ENCODE assay signal across 8 cellular contexts in the genomic region with DNA sequence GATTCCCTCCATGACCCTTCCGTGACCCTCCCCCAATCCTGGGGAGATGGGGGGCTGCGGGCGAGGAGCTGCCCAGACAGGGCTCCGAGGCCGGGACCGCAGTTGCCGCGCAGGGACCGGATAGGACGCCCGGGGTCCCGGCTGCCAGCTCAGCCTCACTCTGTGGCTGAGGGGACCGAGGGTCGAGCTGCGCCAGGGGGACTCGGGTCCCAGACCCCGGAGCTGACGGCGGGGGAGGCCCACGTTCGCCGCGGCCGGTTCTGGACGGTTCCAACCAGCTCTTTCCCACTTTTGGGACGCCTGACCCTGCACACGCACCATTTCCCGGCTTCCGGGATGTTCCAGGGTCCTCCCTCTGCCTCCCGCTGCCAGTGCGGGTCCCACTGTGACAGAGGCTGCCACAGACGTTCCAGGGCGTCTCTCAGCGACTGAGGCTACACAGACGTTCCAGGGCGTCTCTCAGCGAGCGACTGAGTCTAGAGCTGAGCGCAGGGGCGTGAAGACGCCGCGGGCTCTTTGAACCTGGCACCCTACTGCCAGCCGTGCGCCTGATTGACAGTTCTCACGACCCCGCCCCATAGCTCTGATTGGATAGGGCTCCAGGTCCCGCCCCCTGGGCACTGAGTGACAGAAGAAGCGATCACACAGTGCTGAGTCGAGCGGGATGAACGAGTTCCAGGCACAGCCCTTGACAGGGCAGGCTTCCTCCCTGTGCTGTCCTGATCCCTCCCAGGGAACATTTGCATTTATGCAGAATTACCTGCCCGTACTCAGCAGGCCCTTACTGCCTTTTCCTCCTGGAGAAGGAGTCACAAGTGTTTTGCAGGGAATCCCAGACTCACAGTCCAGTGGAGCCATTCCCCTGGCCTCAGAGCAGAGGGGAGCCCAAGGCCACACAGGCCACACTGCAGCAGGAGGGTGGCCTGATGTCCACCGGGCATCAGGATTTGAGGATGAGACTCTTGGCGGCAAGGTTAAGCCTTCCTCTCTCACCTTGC. TPM values are rescaled to one million over a fixed set of nuclear protein-coding genes. Genes with fewer than 3 reads are reported as not detected.
DNase-seq lines count a peak whose midpoint lies in the region; ATAC-seq and TF ChIP-seq lines count a peak whose summit lies in the region.

A gene (minus strand): TSS at position 472 of the 998 bp plus-strand sequence. CDS start 151 bp downstream, at position 321.

- H3K36me3 ChIP-seq in DND-41 (ENCODE audit: insufficient read depth, low read length) (no peaks in the 10 kb centered on the region; the same call in 1 of the 2 replicates), neutrophil (no peaks in the 10 kb centered on the region), subcutaneous abdominal adipose tissue (ENCODE audit: control insufficient read depth in 5 of 5, insufficient read depth in 5 of 5, low read length in 5 of 5) (no peaks in the 10 kb centered on the region)

- H3K9me3 ChIP-seq in DND-41 (ENCODE audit: insufficient read depth, low read length, severe bottlenecking) (no peaks in the 10 kb centered on the region), neutrophil (no peaks in the 10 kb centered on the region), subcutaneous abdominal adipose tissue (ENCODE audit: control insufficient read depth in 5 of 5, low read length in 5 of 5) (no peaks in the 10 kb centered on the region)

- DNase-seq in DND-41 = peak; percentile 100
- DNase-seq in KG1 (lab: John Stamatoyannopoulos, UW) = peak; percentile 89
- peak; percentile 80 for DNase-seq in SK-MEL-5 (ENCODE audit: low read depth, low spot score)
- peak; percentile 99 for DNase-seq in activated naive CD4-positive, alpha-beta T cell treated with anti-CD3 and anti-CD28 coated beads, Interleukin-2, amount 50 U/mL, for 16 hours
- peak; percentile 97 for DNase-seq in germinal center (ENCODE audit: low spot score)

- peaks cover 29% of the 10 kb centered on the region for H3K4me1 ChIP-seq in DND-41 (ENCODE audit: insufficient read depth, low read length)
- H3K4me1 ChIP-seq in neutrophil (ENCODE audit: control insufficient read depth in 1 of 2, insufficient read depth in 1 of 2, low read depth in 1 of 2, low read length in 1 of 2) = peaks cover 13 to 14% of the 10 kb centered on the region in 2 experiments
- peaks cover 5 to 26% (median 23%) of the 10 kb centered on the region in 5 donors for H3K4me1 ChIP-seq in subcutaneous abdominal adipose tissue (ENCODE audit: control insufficient read depth in 5 of 5, insufficient read depth in 5 of 5, low read length in 5 of 5)

- H3K27ac ChIP-seq in DND-41 (ENCODE audit: low read length) (peak within 1 kb of the TSS; percentile 85), neutrophil (peak within 1 kb of the TSS; percentile 11), subcutaneous abdominal adipose tissue (ENCODE audit: low read depth, low read length) (peak within 1 kb of the TSS; percentile 87)

- H3K79me2 ChIP-seq in DND-41 (ENCODE audit: insufficient read depth, low read length) = 0 out of 2 replicates have a peak, but pooled peaks cover 3% of the 10 kb centered on the region

- H3K9ac ChIP-seq in DND-41 (ENCODE audit: low read depth, low read length) (peak within 1 kb of the TSS; percentile 86), subcutaneous abdominal adipose tissue (ENCODE audit: low read length in 5 of 5) (peak within 1 kb of the TSS; percentile 82 to 94 (median 91))

- ATAC-seq in DND-41 (ENCODE audit: insufficient read depth, low read depth) (peak; percentile 97), GM21723 (IDR thresholded peaks at IDR 0.05; ENCODE audit: unreplicated experiment) (peak; percentile 82)

- in situ Hi-C loops in SK-MEL-5 (cut with HindIII; ENCODE audit: low pct_unique_long_range_greater_than_20kb, low sequenced_read_pairs) = no loop called here

- H2AFZ ChIP-seq in DND-41 (ENCODE audit: low read depth, low read length) = peak within 1 kb of the TSS; percentile 98

- H3K27me3 ChIP-seq in DND-41 (ENCODE audit: insufficient read depth, low read length, poor library complexity) (no peaks in the 10 kb centered on the region), neutrophil (no peaks in the 10 kb centered on the region), subcutaneous abdominal adipose tissue (ENCODE audit: control insufficient read depth in 5 of 5, insufficient read depth in 4 of 5, low read length in 5 of 5) (no peaks in the 10 kb centered on the region)

- no peaks in the 10 kb centered on the region for H4K20me1 ChIP-seq in DND-41 (ENCODE audit: insufficient read depth, low read length)

- TF ChIP-seq CTCF in DND-41 (IDR thresholded peaks at IDR 0.05; ENCODE audit: borderline replicate concordance, extremely low read depth, low read length, poor library complexity, severe bottlenecking) = no peak
- no peak for TF ChIP-seq CTCF in neutrophil (IDR thresholded peaks at IDR 0.05)

- H3K4me3 ChIP-seq in DND-41 (ENCODE audit: low read depth in 1 of 2, low read length in 2 of 2) (peak within 1 kb of the TSS; percentile 58 to 88), neutrophil (ENCODE audit: low read depth in 1 of 2, low read length in 1 of 2) (peak within 1 kb of the TSS; percentile 70 to 82), subcutaneous abdominal adipose tissue (ENCODE audit: low read depth in 1 of 5, low read length in 5 of 5) (peak within 1 kb of the TSS; percentile 89 to 98 (median 93))

- peak within 1 kb of the TSS; percentile 90 for H3K4me2 ChIP-seq in DND-41 (ENCODE audit: insufficient read depth, low read length)

RNA-seq across cellular contexts. Expression of the gene that starts here (rescaled TPM):
- total RNA-seq in SK-MEL-5 (2014; rRNA removed; shearing (Covaris generic)) = 1.3 and 1.6 TPM in 2 replicates
- 0.16 and 0.46 TPM in 2 replicates for polyA plus RNA-seq in SK-MEL-5 (2015; cell fraction: cytosol; rRNA removed)
- polyA plus RNA-seq in SK-MEL-5 (2015; cell fraction: nucleus; rRNA removed) = 0.72 and 1.2 TPM in 2 replicates

Comparison
In these comparisons a context has a peak if more than half of its experiments do, and no peak if none do; other contexts are left out.
1. Peak in every context shown above with its lines: DNase-seq, ATAC-seq, H3K4me3 ChIP-seq and H3K27ac ChIP-seq.
2. H3K27ac ChIP-seq: peak in every context shown above with its lines; median percentile 87 in subcutaneous abdominal adipose tissue; 85 in DND-41; 11 in neutrophil.